Comparison of ENCODE assay signal across 8 cellular contexts in the genomic region with DNA sequence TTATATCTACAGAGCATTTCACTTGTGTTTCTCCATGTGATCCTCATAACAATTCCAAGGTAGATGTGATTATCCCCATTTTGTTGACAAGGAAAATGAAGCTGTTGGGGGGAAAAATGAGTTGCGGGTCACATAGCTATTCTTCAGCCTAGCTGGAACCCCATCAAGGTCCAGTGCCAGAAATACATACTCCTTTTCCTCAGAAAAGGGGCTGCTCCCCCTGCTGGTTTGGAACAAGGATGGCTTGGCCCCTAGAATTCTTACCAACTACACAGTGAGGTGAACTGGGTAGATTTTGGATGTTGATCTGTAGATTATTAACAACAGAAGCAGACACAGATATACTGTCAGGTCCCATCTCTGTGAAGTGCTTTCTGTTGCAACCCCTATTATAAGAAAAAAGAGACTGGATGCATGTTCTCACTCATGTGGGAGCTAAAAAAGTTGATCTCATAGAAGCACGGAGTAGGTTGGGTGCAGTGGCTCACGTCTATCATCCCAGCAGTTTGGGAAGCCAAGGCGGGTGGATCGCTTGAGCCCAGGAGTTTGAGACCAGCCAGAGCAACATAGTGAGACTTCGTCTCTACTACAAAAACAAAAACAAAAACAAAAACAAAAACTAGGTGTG. TPM values are rescaled to one million over a fixed set of nuclear protein-coding genes. Genes with fewer than 3 reads are reported as not detected.
DNase-seq lines count a peak whose midpoint lies in the region; ATAC-seq and TF ChIP-seq lines count a peak whose summit lies in the region.

No MANE protein-coding gene starts in this region.

- no peaks in the 10 kb centered on the region for H3K36me3 ChIP-seq in BE2C
- no peaks in the 10 kb centered on the region for H3K36me3 ChIP-seq in parathyroid adenoma (ENCODE audit: control insufficient read depth, insufficient read depth, low read length)

- POLR2A ChIA-PET in activated CD4-positive, alpha-beta memory T cell treated with anti-CD3 and anti-CD28 coated beads, Interleukin-2, amount 10 ng/mL, durations not matched to agents 7 days and 5 days (lab: Charles Lee) = interaction anchor here (1.0 to 2.0 kb wide), 5 partner anchors 9 to 103 kb away, joined by 3 to 17 read pairs (median 3); a partner anchor contains a TSS

- no peak overlapping the region for H3K4me3 ChIP-seq in BE2C (ENCODE audit: low read depth, low read length)
- peak overlapping the region; percentile 33 for H3K4me3 ChIP-seq in parathyroid adenoma (ENCODE audit: low read depth, low read length)

- H3K9ac ChIP-seq in parathyroid adenoma = no peak overlapping the region

- H3K9me3 ChIP-seq in BE2C (no peaks in the 10 kb centered on the region), parathyroid adenoma (ENCODE audit: control insufficient read depth, low read length) (no peaks in the 10 kb centered on the region)

- H3K36me3 Mint-ChIP-seq in activated CD4-positive, alpha-beta memory T cell treated with anti-CD3 and anti-CD28 coated beads, Interleukin-2, amount 10 ng/mL, durations not matched to agents 7 days and 5 days (ENCODE audit: low read depth) = peaks cover 70% of the 10 kb centered on the region

- H3K27ac ChIP-seq in parathyroid adenoma = peak overlapping the region; percentile 54

- peak overlapping the region; percentile 21 for H3K27ac Mint-ChIP-seq in activated CD4-positive, alpha-beta memory T cell treated with anti-CD3 and anti-CD28 coated beads, Interleukin-2, amount 10 ng/mL, durations not matched to agents 7 days and 5 days

- no peaks in the 10 kb centered on the region for H3K9me3 Mint-ChIP-seq in activated CD4-positive, alpha-beta memory T cell treated with anti-CD3 and anti-CD28 coated beads, Interleukin-2, amount 10 ng/mL, durations not matched to agents 7 days and 5 days

- H3K27me3 ChIP-seq in BE2C = no peaks in the 10 kb centered on the region
- H3K27me3 ChIP-seq in parathyroid adenoma (ENCODE audit: control insufficient read depth, insufficient read depth, low read length) = no peaks in the 10 kb centered on the region

- H3K4me2 ChIP-seq in parathyroid adenoma (ENCODE audit: low read length) = peak overlapping the region; percentile 34

- CTCF ChIA-PET in activated CD4-positive, alpha-beta memory T cell treated with anti-CD3 and anti-CD28 coated beads, Interleukin-2, amount 10 ng/mL, durations not matched to agents 7 days and 5 days (lab: Charles Lee) = interaction anchor here (0.6 to 5.8 kb wide), 19 partner anchors 9 to 374 kb away, joined by 3 to 98 read pairs (median 5); a partner anchor contains a TSS

- H3K79me2 ChIP-seq in parathyroid adenoma = peaks cover 5% of the 10 kb centered on the region

- ATAC-seq in HG03460 (IDR thresholded peaks at IDR 0.05; ENCODE audit: unreplicated experiment) = no peak

- no peak overlapping the region for H3K4me3 Mint-ChIP-seq in activated CD4-positive, alpha-beta memory T cell treated with anti-CD3 and anti-CD28 coated beads, Interleukin-2, amount 10 ng/mL, durations not matched to agents 7 days and 5 days

- in situ Hi-C loops in GM13977 (cut with MboI; ENCODE audit: low pct_unique_long_range_greater_than_20kb, low sequenced_read_pairs, unreplicated experiment) = loop anchor here (25.0 kb wide), 1 partner anchor 292 kb away; a partner anchor contains a TSS

- H3K27me3 Mint-ChIP-seq in activated CD4-positive, alpha-beta memory T cell treated with anti-CD3 and anti-CD28 coated beads, Interleukin-2, amount 10 ng/mL, durations not matched to agents 7 days and 5 days = no peaks in the 10 kb centered on the region

- peak; percentile 87 for TF ChIP-seq CTCF in BE2C (IDR thresholded peaks at IDR 0.05; ENCODE audit: low read depth, low read length)
- peak; percentile 67 for TF ChIP-seq CTCF in GM13977 (IDR thresholded peaks at IDR 0.05; ENCODE audit: extremely low read depth, insufficient read depth, missing control alignments)
- peak; percentile 82 for TF ChIP-seq CTCF in parathyroid adenoma (IDR thresholded peaks at IDR 0.05)

- H3K4me1 Mint-ChIP-seq in activated CD4-positive, alpha-beta memory T cell treated with anti-CD3 and anti-CD28 coated beads, Interleukin-2, amount 10 ng/mL, durations not matched to agents 7 days and 5 days = peaks cover 53% of the 10 kb centered on the region

- DNase-seq in BE2C (peak; percentile 72), GM13977 (ENCODE audit: low spot score) (peak; percentile 71), NCI-H2196 (lab: John Stamatoyannopoulos, UW; ENCODE audit: unreplicated experiment) (peak; percentile 52), fibroblast of gingiva (ENCODE audit: low read depth) (peak; percentile 43), DMS79 (lab: John Stamatoyannopoulos, UW) (no peak)
- peak; percentile 52 for DNase-seq in activated CD4-positive, alpha-beta memory T cell treated with anti-CD3 and anti-CD28 coated beads, Interleukin-2, amount 10 ng/mL, durations not matched to agents 7 days and 5 days

- no peak overlapping the region for H2AFZ ChIP-seq in parathyroid adenoma

- no peaks in the 10 kb centered on the region for H3K4me1 ChIP-seq in BE2C
- H3K4me1 ChIP-seq in parathyroid adenoma = peaks cover 10% of the 10 kb centered on the region

RNA-seq across cellular contexts. Expression of a gene that starts 8.9 kb away (rescaled TPM):
- polyA plus RNA-seq in BE2C (2012; ENCODE audit: insufficient read depth, insufficient read length, low read depth) = 6.2 TPM
- 10 to 100 TPM; 17.6 to 19.4 TPM for total RNA-seq in activated CD4-positive, alpha-beta memory T cell treated with anti-CD3 and anti-CD28 coated beads, Interleukin-2, amount 10 ng/mL, durations not matched to agents 7 days and 5 days

RNA-seq across cellular contexts. Expression of a gene that starts 11.9 kb away (rescaled TPM):
- polyA plus RNA-seq in BE2C (2012; ENCODE audit: insufficient read depth, insufficient read length, low read depth) = 347 TPM
- total RNA-seq in activated CD4-positive, alpha-beta memory T cell treated with anti-CD3 and anti-CD28 coated beads, Interleukin-2, amount 10 ng/mL, durations not matched to agents 7 days and 5 days = 10 to 100 TPM; 30.4 to 35.0 TPM

RNA-seq across cellular contexts. Expression of a gene that starts 32.7 kb away (rescaled TPM):
- 15.3 TPM for polyA plus RNA-seq in BE2C (2012; ENCODE audit: insufficient read depth, insufficient read length, low read depth)
- 1 to 10 TPM; 4.2 to 5.3 TPM for total RNA-seq in activated CD4-positive, alpha-beta memory T cell treated with anti-CD3 and anti-CD28 coated beads, Interleukin-2, amount 10 ng/mL, durations not matched to agents 7 days and 5 days

RNA-seq across cellular contexts. Expression of a gene that starts 50.2 kb away (rescaled TPM):
- 6.3 TPM for polyA plus RNA-seq in BE2C (2012; ENCODE audit: insufficient read depth, insufficient read length, low read depth)
- 1 to 10 TPM; 2.3 to 2.5 TPM for total RNA-seq in activated CD4-positive, alpha-beta memory T cell treated with anti-CD3 and anti-CD28 coated beads, Interleukin-2, amount 10 ng/mL, durations not matched to agents 7 days and 5 days

RNA-seq across cellular contexts. Expression of a gene that starts 55.9 kb away (rescaled TPM):
- 57.4 TPM for polyA plus RNA-seq in BE2C (2012; ENCODE audit: insufficient read depth, insufficient read length, low read depth)
- 10 to 100 TPM; 70.1 to 71.5 TPM for total RNA-seq in activated CD4-positive, alpha-beta memory T cell treated with anti-CD3 and anti-CD28 coated beads, Interleukin-2, amount 10 ng/mL, durations not matched to agents 7 days and 5 days
